34 cellular contexts compared by ENCODE assay signal in the genomic region with DNA sequence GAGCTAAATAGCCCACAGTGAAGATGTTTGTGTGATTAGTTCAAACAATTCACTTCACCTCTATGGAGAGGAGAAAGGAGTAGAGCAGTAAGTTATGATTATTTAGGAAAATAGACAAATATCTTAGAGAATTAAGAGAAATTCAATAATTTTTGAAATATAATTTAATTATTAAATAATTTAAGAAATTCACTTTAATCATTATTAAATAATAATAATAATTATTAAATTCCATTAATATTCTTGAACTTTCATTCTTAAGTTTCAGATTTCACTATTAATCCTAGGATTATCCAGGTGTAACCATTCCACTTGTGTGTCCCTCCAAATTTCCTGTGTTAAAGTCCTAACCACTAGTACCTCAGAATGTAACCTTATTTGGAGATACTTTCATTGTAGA.
"Had no signal": no experiment of that assay in that cellular context is flagged by ENCODE, and none has a peak within 500 bp of the region (broad histone marks: within the 10 kb centered on the region; RNA-seq: fewer than 3 reads in every experiment).

No MANE protein-coding gene starts in this region.

- H3K9me3 Mint-ChIP-seq: activated CD4-positive, alpha-beta T cell treated with anti-CD3 and anti-CD28 coated beads, Interleukin-2, amount 10 ng/mL, durations not matched to agents 7 days and 5 days had no signal

- H3K27ac ChIP-seq: adrenal gland, body of pancreas, epithelial cell of prostate, esophagus squamous epithelium had no signal

- FAIRE-seq: colon, endothelial cell of umbilical vein had no signal

- H3K4me1 Mint-ChIP-seq: activated CD4-positive, alpha-beta memory T cell treated with anti-CD3 and anti-CD28 coated beads, Interleukin-2, amount 10 ng/mL, durations not matched to agents 7 days and 5 days; activated CD4-positive, alpha-beta T cell treated with anti-CD3 and anti-CD28 coated beads, Interleukin-2, amount 10 ng/mL, durations not matched to agents 7 days and 5 days; activated naive CD4-positive, alpha-beta T cell treated with anti-CD3 and anti-CD28 coated beads, Interleukin-2, amount 50 U/mL, for 24 hours; activated naive CD8-positive, alpha-beta T cell treated with anti-CD3 and anti-CD28 coated beads for 36 hours; activated naive CD8-positive, alpha-beta T cell treated with anti-CD3 and anti-CD28 coated beads, Interleukin-2, amount 50 U/mL, for 24 hours; activated T-helper 17 cell treated with anti-CD3 and anti-CD28 coated beads, Interleukin-2, amount 50 U/mL, for 72 hours; T-helper 17 cell had no signal

- H3K36me3 ChIP-seq: adrenal gland, esophagus squamous epithelium had no signal

- H3K4me3 ChIP-seq: adrenal gland, body of pancreas, esophagus squamous epithelium had no signal

- H3K27me3 ChIP-seq: adrenal gland, body of pancreas, esophagus squamous epithelium had no signal

- H3K4me3 Mint-ChIP-seq: activated CD4-positive, alpha-beta memory T cell treated with anti-CD3 and anti-CD28 coated beads, Interleukin-2, amount 10 ng/mL, durations not matched to agents 7 days and 5 days; activated CD4-positive, alpha-beta T cell treated with anti-CD3 and anti-CD28 coated beads, Interleukin-2, amount 10 ng/mL, durations not matched to agents 7 days and 5 days; activated naive CD4-positive, alpha-beta T cell treated with anti-CD3 and anti-CD28 coated beads for 36 hours; activated naive CD4-positive, alpha-beta T cell treated with anti-CD3 and anti-CD28 coated beads, Interleukin-2, amount 50 U/mL, for 24 hours; activated naive CD8-positive, alpha-beta T cell treated with anti-CD3 and anti-CD28 coated beads for 36 hours; activated naive CD8-positive, alpha-beta T cell treated with anti-CD3 and anti-CD28 coated beads, Interleukin-2, amount 50 U/mL, for 24 hours; activated T-cell treated with anti-CD3 and anti-CD28 coated beads, Interleukin-2, amount 50 U/mL, for 24 hours; activated T-helper 17 cell treated with anti-CD3 and anti-CD28 coated beads, Interleukin-2, amount 50 U/mL, for 72 hours; effector memory CD8-positive, alpha-beta T cell; T-helper 17 cell; T-helper 2 cell treated with Interferon-gamma antibody and Interleukin-4, amounts not matched to agents 5 μg/mL and 100 μg/mL, for 36 hours had no signal

- ATAC-seq: activated naive CD8-positive, alpha-beta T cell treated with anti-CD3 and anti-CD28 coated beads, Interleukin-2, amount 50 U/mL, for 24 hours; activated T-helper 17 cell treated with anti-CD3 and anti-CD28 coated beads, Interleukin-2, amount 50 U/mL, for 72 hours; body of pancreas; effector memory CD8-positive, alpha-beta T cell; T-helper 17 cell had no signal

- DNase-seq: activated CD4-positive, alpha-beta memory T cell treated with anti-CD3 and anti-CD28 coated beads, Interleukin-2, amount 10 ng/mL, durations not matched to agents 7 days and 5 days; activated CD4-positive, alpha-beta T cell treated with anti-CD3 and anti-CD28 coated beads for 1 hour; activated CD4-positive, alpha-beta T cell treated with anti-CD3 and anti-CD28 coated beads for 4 hours; activated CD4-positive, alpha-beta T cell treated with anti-CD3 and anti-CD28 coated beads, Interleukin-2, amount 10 ng/mL, durations not matched to agents 7 days and 5 days; activated CD4-positive, alpha-beta T cell treated with anti-CD3 and anti-CD28 coated beads, Interleukin-2, amount 50 U/mL, for 4 hours; activated CD8-positive, alpha-beta memory T cell treated with anti-CD3 and anti-CD28 coated beads, Interleukin-2, amount 50 U/mL, for 48 hours; activated effector memory CD4-positive, alpha-beta T cell treated with Interleukin-2 at 50 U/mL for 16 hours; activated gamma-delta T cell treated with Interleukin-2 at 50 U/mL for 16 hours; activated naive CD4-positive, alpha-beta T cell treated with anti-CD3 and anti-CD28 coated beads for 36 hours; activated naive CD8-positive, alpha-beta T cell treated with anti-CD3 and anti-CD28 coated beads for 36 hours; activated naive CD8-positive, alpha-beta T cell treated with anti-CD3 and anti-CD28 coated beads, Interleukin-2, amount 50 U/mL, for 24 hours; activated T-cell treated with anti-CD3 and anti-CD28 coated beads for 4 hours; activated T-cell treated with anti-CD3 and anti-CD28 coated beads, Interleukin-2, amount 50 U/mL, for 24 hours; adrenal gland; amygdala; aorta; body of pancreas; caudate nucleus; cortex of kidney; dermis blood vessel endothelial cell; effector CD4-positive, alpha-beta T cell; effector memory CD8-positive, alpha-beta T cell; esophagus squamous epithelium; foreskin melanocyte; head of caudate nucleus; T-helper 1 cell; T-helper 17 cell; T1000 had no signal

- H3K9me3 ChIP-seq: adrenal gland, body of pancreas, esophagus squamous epithelium had no signal

- H3K27me3 Mint-ChIP-seq: activated CD4-positive, alpha-beta memory T cell treated with anti-CD3 and anti-CD28 coated beads, Interleukin-2, amount 10 ng/mL, durations not matched to agents 7 days and 5 days; activated CD4-positive, alpha-beta T cell treated with anti-CD3 and anti-CD28 coated beads, Interleukin-2, amount 10 ng/mL, durations not matched to agents 7 days and 5 days; activated naive CD4-positive, alpha-beta T cell treated with anti-CD3 and anti-CD28 coated beads, Interleukin-2, amount 50 U/mL, for 24 hours; activated naive CD8-positive, alpha-beta T cell treated with anti-CD3 and anti-CD28 coated beads for 36 hours; activated naive CD8-positive, alpha-beta T cell treated with anti-CD3 and anti-CD28 coated beads, Interleukin-2, amount 50 U/mL, for 24 hours; activated T-cell treated with anti-CD3 and anti-CD28 coated beads, Interleukin-2, amount 50 U/mL, for 24 hours; activated T-helper 17 cell treated with anti-CD3 and anti-CD28 coated beads, Interleukin-2, amount 50 U/mL, for 72 hours; effector memory CD8-positive, alpha-beta T cell; T-helper 17 cell had no signal

- H3K27ac Mint-ChIP-seq: activated CD4-positive, alpha-beta memory T cell treated with anti-CD3 and anti-CD28 coated beads, Interleukin-2, amount 10 ng/mL, durations not matched to agents 7 days and 5 days; activated CD4-positive, alpha-beta T cell treated with anti-CD3 and anti-CD28 coated beads, Interleukin-2, amount 10 ng/mL, durations not matched to agents 7 days and 5 days; activated naive CD4-positive, alpha-beta T cell treated with anti-CD3 and anti-CD28 coated beads for 36 hours; activated naive CD4-positive, alpha-beta T cell treated with anti-CD3 and anti-CD28 coated beads, Interleukin-2, amount 50 U/mL, for 24 hours; activated naive CD8-positive, alpha-beta T cell treated with anti-CD3 and anti-CD28 coated beads for 36 hours; activated naive CD8-positive, alpha-beta T cell treated with anti-CD3 and anti-CD28 coated beads, Interleukin-2, amount 50 U/mL, for 24 hours; activated T-cell treated with anti-CD3 and anti-CD28 coated beads, Interleukin-2, amount 50 U/mL, for 24 hours; activated T-helper 17 cell treated with anti-CD3 and anti-CD28 coated beads, Interleukin-2, amount 50 U/mL, for 72 hours; effector memory CD8-positive, alpha-beta T cell; T-helper 17 cell; T-helper 2 cell treated with Interferon-gamma antibody and Interleukin-4, amounts not matched to agents 5 μg/mL and 100 μg/mL, for 36 hours had no signal
